ENCODE assay signal across 8 cellular contexts in genomic region chr16:19885456-19886060, GRCh38. TPM values are rescaled to one million over a fixed set of nuclear protein-coding genes. Genes with fewer than 3 reads are reported as not detected.
DNase-seq lines count a peak whose midpoint lies in the region; ATAC-seq, FAIRE-seq and TF ChIP-seq lines count a peak whose summit lies in the region.

No MANE protein-coding gene starts in this region.

- H3K27me3 ChIP-seq in KMS-11 (ENCODE audit: insufficient read depth, low read depth) = no peaks in the 10 kb centered on the region

- H3K4me1 Mint-ChIP-seq in stimulated activated naive B cell treated with anti-CD40 and anti-IgM and Interleukin-4, amounts not matched to agents 10 μg/mL and 1 μg/mL and 100 μg/mL, for 72 hours = peaks cover 17 to 41% of the 10 kb centered on the region in 2 donors

- no peaks in the 10 kb centered on the region for H3K79me2 ChIP-seq in KMS-11 (ENCODE audit: insufficient read depth, low read depth)

- H3K9ac ChIP-seq in KMS-11 (no peak overlapping the region), kidney (ENCODE audit: low read length in 2 of 2) (peak overlapping the region in 1 of 2 donors; percentile 67)

- H3K9me3 Mint-ChIP-seq in stimulated activated naive B cell treated with anti-CD40 and anti-IgM and Interleukin-4, amounts not matched to agents 10 μg/mL and 1 μg/mL and 100 μg/mL, for 72 hours = no peaks in the 10 kb centered on the region

- intact Hi-C loops in kidney (cut with DNase I) = loop anchor here (5.0 kb wide), 1 partner anchor 288 kb away; no protein-coding TSS in a partner anchor

- DNase-seq in kidney = no peak
- DNase-seq in stimulated activated naive B cell treated with anti-CD40 and anti-IgM and Interleukin-4, amounts not matched to agents 10 μg/mL and 1 μg/mL and 100 μg/mL, for 72 hours = no peak
- no peak for DNase-seq in cortex of kidney (lab: John Stamatoyannopoulos, UW)
- no peak for DNase-seq in D341Med (ENCODE audit: low spot score)
- no peak for DNase-seq in activated gamma-delta T cell (lab: John Stamatoyannopoulos, UW)

- peak overlapping the region; percentile 71; the same call in 1 of the 2 replicates for H3K4me2 ChIP-seq in KMS-11

- peak overlapping the region; percentile 88; the same call in 1 of the 2 replicates for H2AFZ ChIP-seq in KMS-11 (ENCODE audit: low read depth)

- H3K4me1 ChIP-seq in KMS-11 (ENCODE audit: low read depth, poor library complexity, severe bottlenecking) (peaks cover 8% of the 10 kb centered on the region), kidney (ENCODE audit: control insufficient read depth in 1 of 2, insufficient read depth in 1 of 2, low read depth in 1 of 2, low read length in 2 of 2) (peaks cover 5 to 17% of the 10 kb centered on the region in 2 donors)

- H3K4me3 Mint-ChIP-seq in stimulated activated naive B cell treated with anti-CD40 and anti-IgM and Interleukin-4, amounts not matched to agents 10 μg/mL and 1 μg/mL and 100 μg/mL, for 72 hours = peak overlapping the region; percentile 79 to 87

- no peak for TF ChIP-seq CTCF in KMS-11 (conservative IDR thresholded peaks at IDR 0.05; ENCODE audit: low read depth, low read length)
- TF ChIP-seq CTCF in kidney (IDR thresholded peaks at IDR 0.05; ENCODE audit: borderline replicate concordance, extremely low read depth, insufficient read depth) = no peak

- peak; percentile 29 to 33 for ATAC-seq in stimulated activated naive B cell treated with anti-CD40 and anti-IgM and Interleukin-4, amounts not matched to agents 10 μg/mL and 1 μg/mL and 100 μg/mL, for 72 hours (replicated peaks)
- no peak for ATAC-seq in HG03280 (IDR thresholded peaks at IDR 0.05; ENCODE audit: unreplicated experiment)

- H3K4me3 ChIP-seq in KMS-11 (IDR thresholded peaks at IDR 0.05; ENCODE audit: insufficient read depth, low read depth, low read length) = no peak overlapping the region
- peak overlapping the region; percentile 65 to 72 for H3K4me3 ChIP-seq in kidney (ENCODE audit: low read length in 2 of 2)

- H3K36me3 Mint-ChIP-seq in stimulated activated naive B cell treated with anti-CD40 and anti-IgM and Interleukin-4, amounts not matched to agents 10 μg/mL and 1 μg/mL and 100 μg/mL, for 72 hours = no peaks in the 10 kb centered on the region

- FAIRE-seq in kidney (lab: Jason Lieb, UNC) = no peak

- H3K36me3 ChIP-seq in KMS-11 (ENCODE audit: insufficient read depth) = no peaks in the 10 kb centered on the region
- no peaks in the 10 kb centered on the region for H3K36me3 ChIP-seq in kidney (ENCODE audit: control insufficient read depth in 1 of 2, insufficient read depth in 2 of 2, low read length in 2 of 2)

- H3K27ac Mint-ChIP-seq in stimulated activated naive B cell treated with anti-CD40 and anti-IgM and Interleukin-4, amounts not matched to agents 10 μg/mL and 1 μg/mL and 100 μg/mL, for 72 hours = peak overlapping the region; percentile 48

- H4K20me1 ChIP-seq in KMS-11 (ENCODE audit: insufficient read depth) = no peaks in the 10 kb centered on the region

- peaks cover 48 to 59% of the 10 kb centered on the region in 2 donors for H3K27me3 Mint-ChIP-seq in stimulated activated naive B cell treated with anti-CD40 and anti-IgM and Interleukin-4, amounts not matched to agents 10 μg/mL and 1 μg/mL and 100 μg/mL, for 72 hours

- H3K27ac ChIP-seq in KMS-11 = no peak overlapping the region
- peak overlapping the region; percentile 95 for H3K27ac ChIP-seq in angular gyrus (ENCODE audit: low read depth, low read length)
- H3K27ac ChIP-seq in kidney (ENCODE audit: low read depth in 2 of 2, low read length in 2 of 2) = no peak overlapping the region

- no peaks in the 10 kb centered on the region for H3K9me3 ChIP-seq in kidney (ENCODE audit: control insufficient read depth in 1 of 2, low read length in 2 of 2)

RNA-seq across cellular contexts. Expression of gene GPRC5B, which starts 0.9 kb away (rescaled TPM):
- total RNA-seq in kidney = 53.1 TPM
- 66.3 TPM for polyA plus RNA-seq in kidney (ENCODE audit: insufficient read depth, low read depth, low replicate concordance)
